8 cellular contexts compared by ENCODE assay signal in genomic region chr18:61972389-61973264, GRCh38.
DNase-seq lines count a peak whose midpoint lies in the region; ATAC-seq, FAIRE-seq and TF ChIP-seq lines count a peak whose summit lies in the region.

No MANE protein-coding gene starts in this region.

- H3K36me3 ChIP-seq in transverse colon: no peaks in the 10 kb centered on the region

- no peaks in the 10 kb centered on the region for H3K36me3 Mint-ChIP-seq in natural killer cell
- no peaks in the 10 kb centered on the region for H3K36me3 Mint-ChIP-seq in activated T-helper 2 cell treated with anti-CD3 and anti-CD28 coated beads, Interferon-gamma antibody, Interleukin-2, Interleukin-4, amounts not matched to agents 10 μg/mL and 5 μg/mL and 100 μg/mL, durations not matched to agents 14 hours and 24 hours and 36 hours (ENCODE audit: low read depth)

- WGBS in transverse colon (ENCODE audit: low coverage in 1 of 2), 2 donors: 52 to 63% methylated on average over 3 to 4 of the region's 4 CpGs

- peaks cover 12 to 34% of the 10 kb centered on the region in 2 donors for H3K4me1 Mint-ChIP-seq in natural killer cell
- H3K4me1 Mint-ChIP-seq in activated T-helper 2 cell treated with anti-CD3 and anti-CD28 coated beads, Interferon-gamma antibody, Interleukin-2, Interleukin-4, amounts not matched to agents 10 μg/mL and 5 μg/mL and 100 μg/mL, durations not matched to agents 14 hours and 24 hours and 36 hours (ENCODE audit: low read depth): peaks cover 20% of the 10 kb centered on the region

- H3K27ac ChIP-seq in transverse colon: peak overlapping the region in 1 of 4 donors; percentile 5

- no peak for TF ChIP-seq POLR2A in transverse colon (IDR thresholded peaks at IDR 0.05)

- TF ChIP-seq EP300 in transverse colon (IDR thresholded peaks at IDR 0.05; ENCODE audit: low read depth): no peak

- no peak overlapping the region for H3K4me3 Mint-ChIP-seq in natural killer cell
- no peak overlapping the region for H3K4me3 Mint-ChIP-seq in activated T-helper 2 cell treated with anti-CD3 and anti-CD28 coated beads, Interferon-gamma antibody, Interleukin-2, Interleukin-4, amounts not matched to agents 10 μg/mL and 5 μg/mL and 100 μg/mL, durations not matched to agents 14 hours and 24 hours and 36 hours (ENCODE audit: low read depth)

- no peaks in the 10 kb centered on the region for H3K9me3 ChIP-seq in transverse colon

- no peaks in the 10 kb centered on the region for H3K9me3 Mint-ChIP-seq in natural killer cell
- no peaks in the 10 kb centered on the region for H3K9me3 Mint-ChIP-seq in activated T-helper 2 cell treated with anti-CD3 and anti-CD28 coated beads, Interferon-gamma antibody, Interleukin-2, Interleukin-4, amounts not matched to agents 10 μg/mL and 5 μg/mL and 100 μg/mL, durations not matched to agents 14 hours and 24 hours and 36 hours

- H3K4me1 ChIP-seq in transverse colon: no peaks in the 10 kb centered on the region

- peak overlapping the region; percentile 22 to 82 for H3K27ac Mint-ChIP-seq in natural killer cell
- H3K27ac Mint-ChIP-seq in activated T-helper 2 cell treated with anti-CD3 and anti-CD28 coated beads, Interferon-gamma antibody, Interleukin-2, Interleukin-4, amounts not matched to agents 10 μg/mL and 5 μg/mL and 100 μg/mL, durations not matched to agents 14 hours and 24 hours and 36 hours: no peak overlapping the region

- H3K27me3 ChIP-seq in transverse colon: no peaks in the 10 kb centered on the region

- ATAC-seq in GM19043 (IDR thresholded peaks at IDR 0.05; ENCODE audit: low read depth, unreplicated experiment) (peak; percentile 89), HG02885 (IDR thresholded peaks at IDR 0.05; ENCODE audit: poor library complexity, unreplicated experiment) (peak; percentile 92), natural killer cell (peak in 1 of 3 donors; percentile 33)

- H3K27me3 Mint-ChIP-seq in natural killer cell (ENCODE audit: low read depth in 2 of 2): peaks cover 0 to 3% of the 10 kb centered on the region in 2 donors
- H3K27me3 Mint-ChIP-seq in activated T-helper 2 cell treated with anti-CD3 and anti-CD28 coated beads, Interferon-gamma antibody, Interleukin-2, Interleukin-4, amounts not matched to agents 10 μg/mL and 5 μg/mL and 100 μg/mL, durations not matched to agents 14 hours and 24 hours and 36 hours (ENCODE audit: low read depth): peaks cover under 1% of the 10 kb centered on the region

- FAIRE-seq in GM19239 (lab: Jason Lieb, UNC): no peak

- in situ Hi-C loops in transverse colon (cut with MboI; ENCODE audit: low pct_ligation_motif_present in 1 of 4, low pct_unique_long_range_greater_than_20kb in 1 of 4, low sequenced_read_pairs in 3 of 4): no loop called here

- DNase-seq in NCI-H774 (lab: John Stamatoyannopoulos, UW) (peak; percentile 54), natural killer cell (no peak), transverse colon (no peak), cortex of kidney (lab: John Stamatoyannopoulos, UW) (no peak), GM19239 (ENCODE audit: insufficient read length, low spot score) (no peak)
- no peak for DNase-seq in activated T-helper 2 cell treated with anti-CD3 and anti-CD28 coated beads, Interferon-gamma antibody, Interleukin-2, Interleukin-4, amounts not matched to agents 10 μg/mL and 5 μg/mL and 100 μg/mL, durations not matched to agents 14 hours and 24 hours and 36 hours (ENCODE audit: low spot score)

- TF ChIP-seq CTCF in natural killer cell (IDR thresholded peaks at IDR 0.05): no peak
- TF ChIP-seq CTCF in transverse colon (IDR thresholded peaks at IDR 0.05): no peak

- intact Hi-C loops in natural killer cell (cut with micrococcal nuclease): no loop called here
- intact Hi-C loops in transverse colon (cut with DNase I; ENCODE audit: low total_unique reads): no loop called here
- intact Hi-C loops in activated T-helper 2 cell treated with anti-CD3 and anti-CD28 coated beads, Interferon-gamma antibody, Interleukin-2, Interleukin-4, amounts not matched to agents 10 μg/mL and 5 μg/mL and 100 μg/mL, durations not matched to agents 14 hours and 24 hours and 36 hours (cut with micrococcal nuclease): no loop called here

- no peak overlapping the region for H3K4me3 ChIP-seq in transverse colon
